8 cellular contexts compared by ENCODE assay signal in genomic region chr2:128315122-128315828, GRCh38. TPM values are rescaled to one million over a fixed set of nuclear protein-coding genes. Genes with fewer than 3 reads are reported as not detected.
A peak's percentile ranks its signal among the peaks of the same experiment; 100 is the strongest.
DNase-seq lines count a peak whose midpoint lies in the region; ATAC-seq and TF ChIP-seq lines count a peak whose summit lies in the region.

No MANE protein-coding gene starts in this region.

- peak overlapping the region in 1 of 21 experiments; percentile 15 for H3K27ac ChIP-seq in skin epidermis

- no peak for TF ChIP-seq CTCF in WI38 (IDR thresholded peaks at IDR 0.05; ENCODE audit: low read depth, low read length)

- H3K4me3 ChIP-seq in WI38 (ENCODE audit: low read depth, low read length) (peak overlapping the region; percentile 96), skin epidermis (peak overlapping the region in 5 of 7 experiments; percentile 47 to 70 (median 70))

- intact Hi-C loops in left ventricle myocardium superior (cut with micrococcal nuclease) = no loop called here

- no peak for ATAC-seq in left ventricle myocardium superior
- no peak for ATAC-seq in GM21717 (IDR thresholded peaks at IDR 0.05; ENCODE audit: unreplicated experiment)

- DNase-seq in activated CD4-positive, alpha-beta T cell treated with anti-CD3 and anti-CD28 coated beads for 48 hours = peak; percentile 2
- no peak for DNase-seq in activated CD4-positive, alpha-beta T cell treated with anti-CD3 and anti-CD28 coated beads, Interleukin-2, amount 50 U/mL, for 1 hour
- DNase-seq in left ventricle myocardium superior (peak; percentile 19), NCI-H2227 treated with DMSO at 0.1 percent for 48 hours (lab: John Stamatoyannopoulos, UW) (no peak), pons (ENCODE audit: low spot score) (no peak)

RNA-seq across cellular contexts. Expression of gene HS6ST1, which starts 3.4 kb away (rescaled TPM):
- 35.2 TPM for total RNA-seq in left ventricle myocardium superior

Comparison
In these comparisons a context has a peak if more than half of its experiments do, and no peak if none do; other contexts are left out.
1. DNase-seq: peak in activated CD4-positive, alpha-beta T cell treated with anti-CD3 and anti-CD28 coated beads for 48 hours (single experiment) and left ventricle myocardium superior (single experiment); none in activated CD4-positive, alpha-beta T cell treated with anti-CD3 and anti-CD28 coated beads, Interleukin-2, amount 50 U/mL, for 1 hour (single experiment), NCI-H2227 treated with DMSO at 0.1 percent for 48 hours (single experiment) and pons (single experiment).